8 cellular contexts compared by ENCODE assay signal in the genomic region with DNA sequence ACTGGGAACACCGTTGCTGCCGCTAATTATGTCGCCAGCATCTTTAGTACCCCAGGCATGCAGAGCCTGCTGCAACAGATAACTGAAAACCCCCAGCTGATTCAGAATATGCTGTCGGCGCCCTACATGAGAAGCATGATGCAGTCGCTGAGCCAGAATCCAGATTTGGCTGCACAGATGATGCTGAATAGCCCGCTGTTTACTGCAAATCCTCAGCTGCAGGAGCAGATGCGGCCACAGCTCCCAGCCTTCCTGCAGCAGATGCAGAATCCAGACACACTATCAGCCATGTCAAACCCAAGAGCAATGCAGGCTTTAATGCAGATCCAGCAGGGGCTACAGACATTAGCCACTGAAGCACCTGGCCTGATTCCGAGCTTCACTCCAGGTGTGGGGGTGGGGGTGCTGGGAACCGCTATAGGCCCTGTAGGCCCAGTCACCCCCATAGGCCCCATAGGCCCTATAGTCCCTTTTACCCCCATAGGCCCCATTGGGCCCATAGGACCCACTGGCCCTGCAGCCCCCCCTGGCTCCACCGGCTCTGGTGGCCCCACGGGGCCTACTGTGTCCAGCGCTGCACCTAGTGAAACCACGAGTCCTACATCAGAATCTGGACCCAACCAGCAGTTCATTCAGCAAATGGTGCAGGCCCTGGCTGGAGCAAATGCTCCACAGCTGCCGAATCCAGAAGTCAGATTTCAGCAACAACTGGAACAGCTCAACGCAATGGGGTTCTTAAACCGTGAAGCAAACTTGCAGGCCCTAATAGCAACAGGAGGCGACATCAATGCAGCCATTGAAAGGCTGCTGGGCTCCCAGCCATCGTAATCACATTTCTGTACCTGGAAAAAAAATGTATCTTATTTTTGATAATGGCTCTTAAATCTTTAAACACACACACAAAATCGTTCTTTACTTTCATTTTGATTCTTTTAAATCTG. TPM values are rescaled to one million over a fixed set of nuclear protein-coding genes. Genes with fewer than 3 reads are reported as not detected.
DNase-seq lines count a peak whose midpoint lies in the region; ATAC-seq and TF ChIP-seq lines count a peak whose summit lies in the region.

No MANE protein-coding gene starts in this region.

- peak overlapping the region; percentile 94 for H3K27ac ChIP-seq in Panc1 (ENCODE audit: low read length)

- peaks cover 20% of the 10 kb centered on the region for H3K36me3 Mint-ChIP-seq in effector memory CD8-positive, alpha-beta T cell (ENCODE audit: insufficient read depth)
- no peaks in the 10 kb centered on the region for H3K36me3 Mint-ChIP-seq in nephron progenitor cell (ENCODE audit: low read depth)

- BruUV-seq in Panc1 (replicated peaks; lab: Mats Ljungman, UMichigan) = no TSS peak

- peaks cover 12 to 16% of the 10 kb centered on the region in 2 donors for H3K4me1 Mint-ChIP-seq in effector memory CD8-positive, alpha-beta T cell (ENCODE audit: low read depth in 2 of 2)
- H3K4me1 Mint-ChIP-seq in nephron progenitor cell = peaks cover 33% of the 10 kb centered on the region

- H3K9me3 Mint-ChIP-seq in effector memory CD8-positive, alpha-beta T cell = no peaks in the 10 kb centered on the region
- H3K9me3 Mint-ChIP-seq in nephron progenitor cell = peaks cover 7% of the 10 kb centered on the region

- peak overlapping the region; percentile 77 to 80 for H3K4me3 Mint-ChIP-seq in effector memory CD8-positive, alpha-beta T cell
- peak overlapping the region; percentile 89 for H3K4me3 Mint-ChIP-seq in nephron progenitor cell

- no peaks in the 10 kb centered on the region for H3K9me3 ChIP-seq in Panc1 (ENCODE audit: control insufficient read depth, insufficient read depth, low read depth, low read length)

- H3K4me3 ChIP-seq in Panc1 (ENCODE audit: low read depth in 2 of 2, low read length in 2 of 2) = peak overlapping the region; percentile 69 to 75

- TF ChIP-seq CTCF in Panc1 (IDR thresholded peaks at IDR 0.05) (no peak), nephron progenitor cell (IDR thresholded peaks at IDR 0.05) (no peak)

- peaks cover 11% of the 10 kb centered on the region; the same call in 1 of the 2 replicates for H3K4me1 ChIP-seq in Panc1 (ENCODE audit: control insufficient read depth, insufficient read depth, low read length)

- POLR2A ChIA-PET in Panc1 (lab: Charles Lee) = no interaction called here

- no peaks in the 10 kb centered on the region for H3K27me3 ChIP-seq in Panc1 (ENCODE audit: control insufficient read depth, insufficient read depth, low read length)

- in situ Hi-C loops in Panc1 (cut with HindIII; ENCODE audit: low pct_unique_long_range_greater_than_20kb, low sequenced_read_pairs) = no loop called here

- peaks cover 2% of the 10 kb centered on the region for H3K36me3 ChIP-seq in Panc1 (ENCODE audit: control insufficient read depth, insufficient read depth, low read length)

- DNase-seq in NCI-H82 (lab: John Stamatoyannopoulos, UW) (peak; percentile 46), NCI-H82 treated with DMSO at 0.1 percent for 48 hours (lab: John Stamatoyannopoulos, UW; ENCODE audit: unreplicated experiment) (no peak), Panc1 (ENCODE audit: low read depth, low spot score) (no peak), nephron progenitor cell (peak; percentile 2), HuH-7 (ENCODE audit: low spot score) (no peak), NCI-H2196 (lab: John Stamatoyannopoulos, UW; ENCODE audit: unreplicated experiment) (no peak)
- DNase-seq in effector memory CD8-positive, alpha-beta T cell = no peak

- intact Hi-C loops in Panc1 (cut with micrococcal nuclease; ENCODE audit: unreplicated experiment) = no loop called here

- no peaks in the 10 kb centered on the region for H3K27me3 Mint-ChIP-seq in effector memory CD8-positive, alpha-beta T cell
- H3K27me3 Mint-ChIP-seq in nephron progenitor cell (ENCODE audit: low read depth, poor library complexity) = no peaks in the 10 kb centered on the region

- H3K27ac Mint-ChIP-seq in effector memory CD8-positive, alpha-beta T cell = peak overlapping the region; percentile 94 to 96
- peak overlapping the region; percentile 48 for H3K27ac Mint-ChIP-seq in nephron progenitor cell

- ATAC-seq in Panc1 (peak; percentile 17; the same call in 1 of the 2 replicates), GM21360 (IDR thresholded peaks at IDR 0.05; ENCODE audit: unreplicated experiment) (no peak)
- ATAC-seq in effector memory CD8-positive, alpha-beta T cell (replicated peaks) = no peak

- CTCF ChIA-PET in Panc1 (lab: Charles Lee) = no interaction called here

RNA-seq across cellular contexts. Expression of gene UBQLN2, which starts 1.8 kb away (rescaled TPM):
- 32.0 TPM for total RNA-seq in Panc1 (2021; ENCODE audit: unreplicated experiment)
- 22.5 TPM for polyA plus RNA-seq in Panc1 (2012; ENCODE audit: insufficient read length)

Comparison
In these comparisons a context has a peak if more than half of its experiments do, and no peak if none do; other contexts are left out.
1. DNase-seq: peak in NCI-H82 (single experiment) and nephron progenitor cell (single experiment); none in NCI-H82 treated with DMSO at 0.1 percent for 48 hours (single experiment), Panc1 (single experiment), effector memory CD8-positive, alpha-beta T cell (0 of 3), HuH-7 (single experiment) and NCI-H2196 (single experiment).